In the genomic region with DNA sequence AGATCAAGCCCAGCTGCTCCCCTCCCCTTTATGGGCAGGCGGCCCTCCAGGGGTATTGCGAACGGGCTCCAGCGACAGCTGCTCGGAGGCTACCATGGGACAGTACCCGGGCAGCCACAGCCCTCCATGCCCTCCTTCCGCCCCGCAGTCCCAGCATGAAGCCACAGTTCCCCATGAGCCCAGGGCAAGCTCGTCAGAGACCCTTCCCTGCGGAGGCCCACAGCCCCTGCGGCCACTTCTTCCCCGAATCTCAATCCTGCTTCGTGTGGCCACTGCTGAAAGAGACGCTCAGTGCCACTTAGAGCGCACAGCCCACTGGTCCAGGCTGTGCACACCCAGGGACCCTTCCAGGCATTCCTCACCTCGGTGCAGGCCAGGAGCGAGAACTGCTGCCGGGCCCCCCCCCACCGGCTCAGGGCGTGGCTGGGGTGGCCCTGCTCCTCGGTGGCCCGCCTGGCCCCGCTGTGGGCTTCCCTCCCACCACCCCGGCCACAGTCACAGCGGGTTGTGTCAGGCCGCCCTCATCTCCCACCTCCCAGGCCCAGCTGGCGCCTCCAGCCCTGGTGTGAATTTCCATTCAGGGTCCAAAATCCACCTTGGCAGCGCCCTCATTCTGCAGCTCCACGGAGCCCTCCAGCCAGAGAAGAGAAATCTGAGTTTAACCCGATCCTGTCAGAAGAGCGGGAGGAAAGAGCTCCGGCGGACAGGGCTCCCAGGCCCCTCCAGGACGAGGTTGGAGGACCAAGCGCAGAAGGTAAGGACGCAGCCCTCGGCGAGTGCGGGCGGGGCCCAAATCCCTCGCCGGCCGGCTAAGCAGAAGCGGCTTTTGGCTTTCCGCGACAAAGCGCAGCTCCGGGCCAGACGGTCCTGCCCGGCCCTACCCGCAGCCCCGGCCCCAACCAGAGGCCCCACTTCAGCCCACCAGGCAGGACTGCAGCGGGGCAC, we compare ENCODE assay signal across 11 cellular contexts. TPM values are rescaled to one million over a fixed set of nuclear protein-coding genes. Genes with fewer than 3 reads are reported as not detected.
DNase-seq lines count a peak whose midpoint lies in the region; ATAC-seq and TF ChIP-seq lines count a peak whose summit lies in the region.
"Had no signal": no experiment of that assay in that cellular context is flagged by ENCODE, and none has a peak within 500 bp of the region (broad histone marks: within the 10 kb centered on the region; RNA-seq: fewer than 3 reads in every experiment).

No MANE protein-coding gene starts in this region.

- H3F3A ChIP-seq in SK-N-SH (replicated peaks; ENCODE audit: insufficient read depth) = peaks cover 9% of the 10 kb centered on the region

- POLR2A ChIA-PET in SK-N-SH (lab: Yijun Ruan, JAX) = interaction anchor here (2.4 kb wide), 1 partner anchor 10 kb away, joined by 8 read pairs; no protein-coding TSS in a partner anchor

- TF ChIP-seq EP300 in SK-N-SH (IDR thresholded peaks at IDR 0.05; ENCODE audit: borderline replicate concordance in 1 of 2, low read depth in 1 of 2, low read length in 1 of 2) = no peak

- H3K27me3 Mint-ChIP-seq in endodermal cell (ENCODE audit: insufficient read depth) = no peaks in the 10 kb centered on the region
- H3K27me3 Mint-ChIP-seq in activated T-cell treated with anti-CD3 and anti-CD28 coated beads, Interleukin-2, amount 50 U/mL, for 4 hours (ENCODE audit: low read depth) = peaks cover 2% of the 10 kb centered on the region

- no peak for TF ChIP-seq RAD21 in SK-N-SH (IDR thresholded peaks at IDR 0.05; ENCODE audit: low read length)

- H3K27me3 ChIP-seq in SK-N-SH (ENCODE audit: insufficient read depth) (no peaks in the 10 kb centered on the region), endodermal cell (ENCODE audit: control insufficient read depth, insufficient read depth, low read length, poor library complexity, severe bottlenecking) (no peaks in the 10 kb centered on the region), vagina (no peaks in the 10 kb centered on the region)
- H3K27me3 ChIP-seq: esophagus squamous epithelium had no signal

- ATAC-seq in SK-N-SH treated with all-trans-retinoic acid at 6 μM for 48 hours (no peak; the same call in 2 of the 3 replicates), GM19328 (IDR thresholded peaks at IDR 0.05; ENCODE audit: unreplicated experiment) (no peak)
- no peak for ATAC-seq in activated T-cell treated with anti-CD3 and anti-CD28 coated beads, Interleukin-2, amount 50 U/mL, for 4 hours

- no peak overlapping the region for H2AFZ ChIP-seq in SK-N-SH (ENCODE audit: low read depth)

- peaks cover 70% of the 10 kb centered on the region for H3K79me2 ChIP-seq in SK-N-SH (ENCODE audit: insufficient read depth)

- H3K36me3 ChIP-seq in SK-N-SH (replicated peaks in 1 of 2; ENCODE audit: control insufficient read depth in 1 of 2, insufficient read depth in 2 of 2, low read length in 1 of 2) (no peaks in the 10 kb centered on the region), endodermal cell (ENCODE audit: control insufficient read depth, insufficient read depth, low read length) (no peaks in the 10 kb centered on the region), vagina (no peaks in the 10 kb centered on the region)
- H3K36me3 ChIP-seq: esophagus squamous epithelium had no signal

- no peaks in the 10 kb centered on the region for H3K9me3 Mint-ChIP-seq in endodermal cell
- no peaks in the 10 kb centered on the region for H3K9me3 Mint-ChIP-seq in activated T-cell treated with anti-CD3 and anti-CD28 coated beads, Interleukin-2, amount 50 U/mL, for 4 hours

- H3K27ac ChIP-seq in SK-N-SH (ENCODE audit: low read depth in 2 of 2, low read length in 1 of 2) (no peak overlapping the region), endodermal cell (ENCODE audit: low read depth, low read length) (peak overlapping the region; percentile 57), vagina (peak overlapping the region; percentile 30)

- H3K4me1 ChIP-seq in SK-N-SH (ENCODE audit: control insufficient read depth in 1 of 2, insufficient read depth in 2 of 2, low read depth in 1 of 2, low read length in 1 of 2) (peaks cover 0 to 2% of the 10 kb centered on the region in 2 experiments; a peak in 1 of 4 replicates), endodermal cell (ENCODE audit: control insufficient read depth, insufficient read depth, low read length) (no peaks in the 10 kb centered on the region), vagina (peaks cover 43% of the 10 kb centered on the region)

- H3K36me3 Mint-ChIP-seq in endodermal cell (ENCODE audit: low read depth) = peaks cover 20% of the 10 kb centered on the region
- H3K36me3 Mint-ChIP-seq in activated T-cell treated with anti-CD3 and anti-CD28 coated beads, Interleukin-2, amount 50 U/mL, for 4 hours (ENCODE audit: insufficient read depth) = no peaks in the 10 kb centered on the region

- intact Hi-C loops in vagina (cut with DNase I) = no loop called here

- H3K4me3 ChIP-seq in SK-N-SH (ENCODE audit: low read depth in 2 of 2, low read length in 1 of 2) = no peak overlapping the region
- H3K4me3 ChIP-seq in endodermal cell (ENCODE audit: low read length) = no peak overlapping the region
- H3K4me3 ChIP-seq in vagina = peak overlapping the region; percentile 18 to 33

- CTCF ChIA-PET in SK-N-SH (lab: Yijun Ruan, JAX) = interaction anchor here (0.6 to 4.5 kb wide), 4 partner anchors 10 to 181 kb away, joined by 3 to 62 read pairs (median 10); no protein-coding TSS in a partner anchor

- DNase-seq in SK-N-SH (peak; percentile 61), endodermal cell (no peak), myocyte (ENCODE audit: low read depth) (peak; percentile 69), vagina (ENCODE audit: extremely low spot score in 2 of 2) (no peak), NCI-H1417 (lab: John Stamatoyannopoulos, UW) (no peak)
- DNase-seq in activated T-cell treated with anti-CD3 and anti-CD28 coated beads, Interleukin-2, amount 50 U/mL, for 4 hours = no peak
- DNase-seq: esophagus squamous epithelium; NCI-H2227 treated with DMSO at 0.1 percent for 48 hours; stimulated activated CD4-positive, alpha-beta T cell treated with anti-CD3 and anti-CD28 coated beads, Interleukin-4, amount 100 ng/mL, for 24 hours had no signal

- peaks cover 8% of the 10 kb centered on the region for H3K4me1 Mint-ChIP-seq in endodermal cell
- no peaks in the 10 kb centered on the region for H3K4me1 Mint-ChIP-seq in activated T-cell treated with anti-CD3 and anti-CD28 coated beads, Interleukin-2, amount 50 U/mL, for 4 hours (ENCODE audit: low read depth)

- H3K9me2 ChIP-seq in SK-N-SH = no peaks in the 10 kb centered on the region

- no peak overlapping the region for H3K4me3 Mint-ChIP-seq in endodermal cell
- H3K4me3 Mint-ChIP-seq in activated T-cell treated with anti-CD3 and anti-CD28 coated beads, Interleukin-2, amount 50 U/mL, for 4 hours = no peak overlapping the region

- H3K9ac ChIP-seq in SK-N-SH = no peak overlapping the region
- no peak overlapping the region for H3K9ac ChIP-seq in endodermal cell (ENCODE audit: extremely low read depth, low read length, poor library complexity, severe bottlenecking)

- WGBS in SK-N-SH (ENCODE audit: low lambda C conversion rate) = 95% methylated on average over 46 of the region's 53 CpGs
- 92 to 98% methylated on average over 28 to 53 of the region's 53 CpGs for WGBS in endodermal cell (ENCODE audit: insufficient coverage in 1 of 2, insufficient read length in 1 of 2), 2 experiments

- peaks cover 48% of the 10 kb centered on the region for H4K20me1 ChIP-seq in SK-N-SH (ENCODE audit: insufficient read depth)

- no peak overlapping the region for H3K4me2 ChIP-seq in SK-N-SH

- no peak for TF ChIP-seq POLR2A in vagina (IDR thresholded peaks at IDR 0.05)

- TF ChIP-seq CTCF in SK-N-SH (IDR thresholded peaks at IDR 0.05) (no peak), endodermal cell (conservative IDR thresholded peaks at IDR 0.05) (no peak), vagina (IDR thresholded peaks at IDR 0.05) (no peak)

- H3K9me3 ChIP-seq in SK-N-SH (no peaks in the 10 kb centered on the region), endodermal cell (ENCODE audit: control insufficient read depth, low read length) (no peaks in the 10 kb centered on the region), vagina (no peaks in the 10 kb centered on the region)
- H3K9me3 ChIP-seq: esophagus squamous epithelium had no signal

- H3K27ac Mint-ChIP-seq in endodermal cell = peak overlapping the region; percentile 61

TF ChIP-seq in SK-N-SH, 30 proteins besides CTCF, POLR2A, EP300 and RAD21 (continues in another document):
- TF ChIP-seq MXI1 (IDR thresholded peaks at IDR 0.05; ENCODE audit: low read depth, low read length) (no peak), SIN3A (IDR thresholded peaks at IDR 0.05; ENCODE audit: borderline replicate concordance, low read depth, low read length) (no peak), RXRA (IDR thresholded peaks at IDR 0.05; ENCODE audit: borderline replicate concordance, low read depth) (no peak), RFX5 (IDR thresholded peaks at IDR 0.05; ENCODE audit: low read length) (no peak), NFIC (IDR thresholded peaks at IDR 0.05; ENCODE audit: borderline replicate concordance) (no peak), TAF1 (IDR thresholded peaks at IDR 0.05; ENCODE audit: borderline replicate concordance, low read depth, low read length) (no peak)

TF ChIP-seq in SK-N-SH treated with all-trans-retinoic acid at 6 μM for 48 hours, 23 proteins besides CTCF, POLR2A, EP300 and RAD21 (continues in another document):
- TF ChIP-seq ESRRG (CRISPR knock-in tag; IDR thresholded peaks at IDR 0.05) (no peak), ARNTL (CRISPR knock-in tag; IDR thresholded peaks at IDR 0.05; ENCODE audit: borderline replicate concordance, low read depth) (no peak), PPARA (CRISPR knock-in tag; IDR thresholded peaks at IDR 0.05; ENCODE audit: borderline replicate concordance) (no peak), ISL1 (CRISPR knock-in tag; IDR thresholded peaks at IDR 0.05) (no peak), BACH2 (CRISPR knock-in tag; IDR thresholded peaks at IDR 0.05; ENCODE audit: borderline replicate concordance) (no peak), ZNF70 (CRISPR knock-in tag; IDR thresholded peaks at IDR 0.05) (no peak)

RNA-seq across cellular contexts. Expression of gene TBC1D16, which starts 12.1 kb away (rescaled TPM):
- 14.5 and 15.3 TPM in 2 replicates for polyA plus RNA-seq in SK-N-SH (2012; rRNA removed)
- 7.9 and 13.0 TPM in 2 replicates for polyA plus RNA-seq in SK-N-SH (2012; cell fraction: cytosol; rRNA removed)
- 22.6 and 24.9 TPM in 2 replicates for polyA plus RNA-seq in SK-N-SH (2012; cell fraction: nucleus; rRNA removed)
- total RNA-seq in endodermal cell (100 to 1,000 TPM in 1 of 2 donors, 10 to 100 TPM in 1; 88.2 to 116 TPM), myocyte (33.4 and 35.5 TPM in 2 replicates), vagina (18.2 TPM)
- 56.3 TPM for polyA plus RNA-seq in endodermal cell (2013, experiment 1 of 2)
- 53.8 TPM for polyA plus RNA-seq in endodermal cell (2013, experiment 2 of 2)
- polyA plus RNA-seq in myocyte (2012) = 28.6 TPM
- 1 to 10 TPM; 2.2 to 3.3 (median 2.6) TPM for total RNA-seq in activated T-cell treated with anti-CD3 and anti-CD28 coated beads, Interleukin-2, amount 50 U/mL, for 4 hours

RNA-seq across cellular contexts. Expression of gene CCDC40, which starts 12.9 kb away (rescaled TPM):
- polyA plus RNA-seq in SK-N-SH (2012; rRNA removed) = 17.3 and 21.6 TPM in 2 replicates
- polyA plus RNA-seq in SK-N-SH (2012; cell fraction: cytosol; rRNA removed) = 8.0 and 8.3 TPM in 2 replicates
- 87.6 and 92.0 TPM in 2 replicates for polyA plus RNA-seq in SK-N-SH (2012; cell fraction: nucleus; rRNA removed)
- total RNA-seq in endodermal cell = 10 to 100 TPM; 21.7 to 38.9 TPM
- 16.3 TPM for polyA plus RNA-seq in endodermal cell (2013, experiment 1 of 2)
- 14.2 TPM for polyA plus RNA-seq in endodermal cell (2013, experiment 2 of 2)
- total RNA-seq in myocyte = 3.2 and 5.6 TPM in 2 replicates
- 7.0 TPM for polyA plus RNA-seq in myocyte (2012)
- 9.3 TPM for total RNA-seq in vagina
- under 1 TPM; 0.25 to 0.98 (median 0.29) TPM for total RNA-seq in activated T-cell treated with anti-CD3 and anti-CD28 coated beads, Interleukin-2, amount 50 U/mL, for 4 hours

Comparison
In these comparisons a context has a peak if more than half of its experiments do, and no peak if none do; other contexts are left out.
1. DNase-seq: peak in SK-N-SH (single experiment) and myocyte (single experiment); none in endodermal cell (single experiment), vagina (0 of 2), activated T-cell treated with anti-CD3 and anti-CD28 coated beads, Interleukin-2, amount 50 U/mL, for 4 hours (single experiment) and NCI-H1417 (0 of 3).
2. H3K27ac ChIP-seq: peak in endodermal cell (single experiment) and vagina (single experiment); none in SK-N-SH (0 of 2).
3. H3K4me3 ChIP-seq: peak in vagina (2 of 2); none in SK-N-SH (0 of 2) and endodermal cell (single experiment).